5 cellular contexts compared by ENCODE assay signal in genomic region chr20:61583356-61583755, GRCh38.
"Had no signal": no experiment of that assay in that cellular context is flagged by ENCODE, and none has a peak within 500 bp of the region (broad histone marks: within the 10 kb centered on the region; RNA-seq: fewer than 3 reads in every experiment).

No MANE protein-coding gene starts in this region.

- DNase-seq: H9, HCEC 1CT, KBM-7 had no signal

- H2AFZ ChIP-seq: GM23338 had no signal

- H3K4me3 ChIP-seq: GM23338 had no signal

- ATAC-seq: GM23338, HepG2 had no signal

- H3K4me2 ChIP-seq: GM23338 had no signal
